ENCODE assay signal across 23 cellular contexts in genomic region chr19:16131648-16132047, GRCh38. TPM values are rescaled to one million over a fixed set of nuclear protein-coding genes. Genes with fewer than 3 reads are reported as not detected.
"Had no signal": no experiment of that assay in that cellular context is flagged by ENCODE, and none has a peak within 500 bp of the region (broad histone marks: within the 10 kb centered on the region; RNA-seq: fewer than 3 reads in every experiment).

No MANE protein-coding gene starts in this region.

- H3K27me3 Mint-ChIP-seq: activated CD4-positive, alpha-beta T cell treated with anti-CD3 and anti-CD28 coated beads for 36 hours had no signal

- H3K4me2 ChIP-seq: hepatocyte had no signal

- H3K79me2 ChIP-seq: hepatocyte had no signal

- H3K27ac ChIP-seq: body of pancreas, esophagus squamous epithelium, hepatocyte, left ventricle myocardium inferior, SK-N-MC, thyroid gland, WERI-Rb-1 had no signal

- ATAC-seq: activated CD4-positive, alpha-beta T cell treated with anti-CD3 and anti-CD28 coated beads for 36 hours; body of pancreas; sciatic nerve had no signal

- H3K27ac Mint-ChIP-seq: activated CD4-positive, alpha-beta T cell treated with anti-CD3 and anti-CD28 coated beads for 36 hours; nephron had no signal

- H3K4me3 Mint-ChIP-seq: activated CD4-positive, alpha-beta T cell treated with anti-CD3 and anti-CD28 coated beads for 36 hours; nephron had no signal

- H3K4me1 ChIP-seq: left ventricle myocardium inferior, thyroid gland had no signal

- H3K4me3 ChIP-seq: body of pancreas, esophagus squamous epithelium, hepatocyte, left ventricle myocardium inferior, SK-N-MC, thyroid gland had no signal

- H3K9me3 ChIP-seq: body of pancreas, esophagus squamous epithelium, left ventricle myocardium inferior, thyroid gland had no signal

- H2AFZ ChIP-seq: hepatocyte had no signal

- H3K9me3 Mint-ChIP-seq: nephron had no signal

- DNase-seq: activated CD4-positive, alpha-beta T cell treated with anti-CD3 and anti-CD28 coated beads for 36 hours; activated CD8-positive, alpha-beta memory T cell treated with anti-CD3 and anti-CD28 coated beads for 24 hours; activated naive CD4-positive, alpha-beta T cell treated with Interleukin-2 at 50 U/mL for 16 hours; amniotic stem cell; body of pancreas; cortex of kidney; effector CD4-positive, alpha-beta T cell; esophagus squamous epithelium; kidney; left ventricle myocardium inferior; thyroid gland; WERI-Rb-1 had no signal

- H3K27me3 ChIP-seq: body of pancreas, esophagus squamous epithelium, hepatocyte, thyroid gland had no signal

- H3K4me1 Mint-ChIP-seq: activated CD4-positive, alpha-beta T cell treated with anti-CD3 and anti-CD28 coated beads for 36 hours; nephron had no signal

- FAIRE-seq: endothelial cell of umbilical vein, kidney had no signal

RNA-seq across cellular contexts. Expression of gene HSH2D, which starts 11.8 kb away (rescaled TPM):
- total RNA-seq: endothelial cell of umbilical vein, fibroblast of villous mesenchyme, glomerular endothelial cell, osteocyte, pulmonary artery endothelial cell had no signal

RNA-seq across cellular contexts. Expression of gene CIB3, which starts 41.7 kb away (rescaled TPM):
- total RNA-seq: activated CD4-positive, alpha-beta T cell treated with anti-CD3 and anti-CD28 coated beads for 36 hours; body of pancreas; endothelial cell of umbilical vein; esophagus squamous epithelium; fibroblast of villous mesenchyme; glomerular endothelial cell; hepatocyte; kidney; left ventricle myocardium inferior; mucosa of gallbladder; osteocyte; pulmonary artery endothelial cell; sciatic nerve; thyroid gland; urinary bladder had no signal
